In genomic region chr13:76148926-76149325, GRCh38 we compare ENCODE assay signal across 14 cellular contexts.
DNase-seq lines count a peak whose midpoint lies in the region; ATAC-seq and TF ChIP-seq lines count a peak whose summit lies in the region.
"Had no signal": no experiment of that assay in that cellular context is flagged by ENCODE, and none has a peak within 500 bp of the region (broad histone marks: within the 10 kb centered on the region; RNA-seq: fewer than 3 reads in every experiment).

No MANE protein-coding gene starts in this region.

- DNase-seq in AG20443 (ENCODE audit: low spot score) (peak; percentile 80), cardiac fibroblast (ENCODE audit: low read depth in 2 of 2) (peak; percentile 11 to 56), myocyte (ENCODE audit: low read depth) (peak; percentile 79), NCI-H510A (lab: John Stamatoyannopoulos, UW) (no peak), NCI-H1092 (lab: John Stamatoyannopoulos, UW) (no peak), DMS153 treated with DMSO at 0.1 percent for 48 hours (lab: John Stamatoyannopoulos, UW; ENCODE audit: unreplicated experiment) (no peak)
- DNase-seq: caudate nucleus; CD4-positive, alpha-beta T cell; NCI-H446 treated with DMSO at 0.1 percent for 48 hours; right cardiac atrium; T-helper 9 cell had no signal

- peaks cover 17% of the 10 kb centered on the region for H3K4me1 ChIP-seq in KMS-11 (ENCODE audit: low read depth, poor library complexity, severe bottlenecking)

- no peaks in the 10 kb centered on the region for H3K79me2 ChIP-seq in KMS-11 (ENCODE audit: insufficient read depth, low read depth)

- H3K9ac ChIP-seq in KMS-11, result no peak overlapping the region

- no peaks in the 10 kb centered on the region for H3K27me3 ChIP-seq in KMS-11 (ENCODE audit: insufficient read depth, low read depth)

- TF ChIP-seq CTCF in KMS-11 (conservative IDR thresholded peaks at IDR 0.05; ENCODE audit: low read depth, low read length), result no peak
- no peak for TF ChIP-seq CTCF in cardiac fibroblast (IDR thresholded peaks at IDR 0.05; ENCODE audit: low read depth, low read length)

- peak overlapping the region; percentile 6; the same call in 1 of the 2 replicates for H3K4me2 ChIP-seq in KMS-11

- no peak overlapping the region for H3K27ac ChIP-seq in KMS-11
- H3K27ac ChIP-seq: epithelial cell of prostate had no signal

- no peaks in the 10 kb centered on the region for H4K20me1 ChIP-seq in KMS-11 (ENCODE audit: insufficient read depth)

- ATAC-seq in HG03378 (IDR thresholded peaks at IDR 0.05; ENCODE audit: unreplicated experiment), result no peak
- ATAC-seq: right cardiac atrium had no signal

- H3K36me3 ChIP-seq in KMS-11 (ENCODE audit: insufficient read depth), result no peaks in the 10 kb centered on the region

- peak overlapping the region; percentile 30; the same call in 1 of the 2 replicates for H2AFZ ChIP-seq in KMS-11 (ENCODE audit: low read depth)

- H3K4me3 ChIP-seq in KMS-11 (IDR thresholded peaks at IDR 0.05; ENCODE audit: insufficient read depth, low read depth, low read length), result no peak overlapping the region
- H3K4me3 ChIP-seq in cardiac fibroblast (replicated peaks in 1 of 2; ENCODE audit: low read depth in 2 of 2, low read length in 2 of 2), result no peak overlapping the region

Comparison
In these comparisons a context has a peak if more than half of its experiments do, and no peak if none do; other contexts are left out.
1. DNase-seq: peak in AG20443 (single experiment), cardiac fibroblast (2 of 2) and myocyte (single experiment); none in NCI-H510A (single experiment), NCI-H1092 (single experiment) and DMS153 treated with DMSO at 0.1 percent for 48 hours (single experiment).